Comparison of ENCODE assay signal across 13 cellular contexts in the genomic region with DNA sequence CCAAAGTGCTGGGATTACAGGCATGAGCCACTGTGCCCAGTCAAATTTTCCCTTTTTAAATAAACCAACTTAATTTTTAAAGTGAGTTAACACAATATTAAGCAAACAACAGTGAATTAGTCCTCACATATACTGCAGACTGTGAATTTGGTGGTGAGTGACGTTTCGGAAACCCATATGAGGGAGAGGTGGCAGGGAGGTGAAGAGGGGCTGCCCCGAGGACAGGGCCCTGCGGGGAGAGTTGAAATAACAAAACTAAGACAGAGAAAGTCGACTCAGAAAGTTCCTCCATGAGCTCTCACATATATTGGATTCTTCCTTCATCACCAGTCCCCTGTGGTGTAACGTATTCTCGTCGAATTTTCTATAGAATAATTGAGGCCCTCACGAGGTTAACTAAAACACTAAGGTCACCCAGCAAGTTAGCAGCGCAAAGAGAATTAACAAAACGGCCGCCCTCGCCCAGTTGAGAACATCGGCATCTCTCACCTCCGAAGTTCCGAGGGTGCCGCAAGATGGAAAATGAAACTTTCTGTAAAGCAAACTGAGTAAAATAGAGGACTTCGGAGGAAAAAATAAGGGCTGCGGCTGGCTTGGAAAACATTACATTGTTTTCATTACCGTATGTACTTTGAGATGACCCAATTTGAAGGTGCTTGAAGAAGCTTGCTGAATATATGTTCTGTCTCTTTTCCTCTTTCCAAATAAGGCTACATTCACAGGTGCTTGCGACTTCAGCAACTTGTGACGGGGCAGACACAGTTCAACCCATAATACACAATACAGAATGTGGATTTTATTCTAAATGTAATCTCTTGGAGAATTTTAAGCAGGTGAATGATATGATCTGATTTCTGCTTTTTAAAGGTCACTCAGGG.
DNase-seq lines count a peak whose midpoint lies in the region; ATAC-seq and TF ChIP-seq lines count a peak whose summit lies in the region.
"Had no signal": no experiment of that assay in that cellular context is flagged by ENCODE, and none has a peak within 500 bp of the region (broad histone marks: within the 10 kb centered on the region; RNA-seq: fewer than 3 reads in every experiment).

No MANE protein-coding gene starts in this region.

- H3K9me3 ChIP-seq in WERI-Rb-1 (ENCODE audit: severe bottlenecking) (no peaks in the 10 kb centered on the region), HAP-1 (no peaks in the 10 kb centered on the region)
- H3K9me3 ChIP-seq: body of pancreas, sigmoid colon had no signal

- DNase-seq in GM10266 (ENCODE audit: extremely low spot score) (peak; percentile 38), WERI-Rb-1 (no peak), type B pancreatic cell (ENCODE audit: extremely low spot score, unreplicated experiment) (no peak), HAP-1 (ENCODE audit: low spot score in 2 of 2) (no peak)
- DNase-seq in activated T-cell treated with anti-CD3 and anti-CD28 coated beads, Interleukin-2, amount 50 U/mL, for 4 hours = peak; percentile 40
- DNase-seq in stimulated activated CD4-positive, alpha-beta T cell treated with anti-CD3 and anti-CD28 coated beads, Interleukin-2, amount 100 ng/mL, for 4 hours (ENCODE audit: low read depth) = peak; percentile 27
- DNase-seq: AML-193, body of pancreas, kidney glomerular epithelial cell, NCI-H2081, sigmoid colon had no signal

- no peaks in the 10 kb centered on the region for H3K36me3 Mint-ChIP-seq in activated T-cell treated with anti-CD3 and anti-CD28 coated beads, Interleukin-2, amount 50 U/mL, for 4 hours (ENCODE audit: insufficient read depth)
- no peaks in the 10 kb centered on the region for H3K36me3 Mint-ChIP-seq in type B pancreatic cell

- H3K4me1 Mint-ChIP-seq in activated T-cell treated with anti-CD3 and anti-CD28 coated beads, Interleukin-2, amount 50 U/mL, for 4 hours (ENCODE audit: low read depth) = peaks cover 50% of the 10 kb centered on the region
- H3K4me1 Mint-ChIP-seq in type B pancreatic cell (ENCODE audit: unreplicated experiment) = no peaks in the 10 kb centered on the region

- H3K4me1 ChIP-seq in HAP-1 = no peaks in the 10 kb centered on the region
- H3K4me1 ChIP-seq: body of pancreas, sigmoid colon had no signal

- H3K27ac ChIP-seq in WERI-Rb-1 = no peak overlapping the region
- H3K27ac ChIP-seq: body of pancreas, sigmoid colon had no signal

- H3K27me3 ChIP-seq in WERI-Rb-1 (ENCODE audit: insufficient read depth, low read depth, severe bottlenecking) = no peaks in the 10 kb centered on the region
- H3K27me3 ChIP-seq in HAP-1 (ENCODE audit: low read depth) = no peaks in the 10 kb centered on the region
- H3K27me3 ChIP-seq: body of pancreas, sigmoid colon had no signal

- TF ChIP-seq CTCF in GM10266 (IDR thresholded peaks at IDR 0.05; ENCODE audit: control insufficient read depth, insufficient read depth, low read depth, missing control alignments) (no peak), WERI-Rb-1 (IDR thresholded peaks at IDR 0.05; ENCODE audit: low read depth, low read length) (no peak), type B pancreatic cell (conservative IDR thresholded peaks at IDR 0.05) (no peak)

- H3K9me3 Mint-ChIP-seq in activated T-cell treated with anti-CD3 and anti-CD28 coated beads, Interleukin-2, amount 50 U/mL, for 4 hours = no peaks in the 10 kb centered on the region
- H3K9me3 Mint-ChIP-seq in type B pancreatic cell = peaks cover 10% of the 10 kb centered on the region

- in situ Hi-C loops in HAP-1 (cut with MboI; ENCODE audit: low sequenced_read_pairs) = no loop called here

- H3K36me3 ChIP-seq in WERI-Rb-1 = no peaks in the 10 kb centered on the region
- H3K36me3 ChIP-seq in HAP-1 (replicated peaks) = no peaks in the 10 kb centered on the region
- H3K36me3 ChIP-seq: sigmoid colon had no signal

- H3K4me3 ChIP-seq in WERI-Rb-1 (ENCODE audit: low read depth, low read length) (no peak overlapping the region), HAP-1 (no peak overlapping the region)
- H3K4me3 ChIP-seq: body of pancreas, sigmoid colon had no signal

- no peak overlapping the region for H3K27ac Mint-ChIP-seq in type B pancreatic cell

- H3K27me3 Mint-ChIP-seq in activated T-cell treated with anti-CD3 and anti-CD28 coated beads, Interleukin-2, amount 50 U/mL, for 4 hours (ENCODE audit: low read depth) = no peaks in the 10 kb centered on the region
- no peaks in the 10 kb centered on the region for H3K27me3 Mint-ChIP-seq in type B pancreatic cell

- ATAC-seq in HG03565 (IDR thresholded peaks at IDR 0.05; ENCODE audit: unreplicated experiment) (peak; percentile 54), GM18907 (IDR thresholded peaks at IDR 0.05; ENCODE audit: unreplicated experiment) (no peak)
- peak; percentile 85 to 87 for ATAC-seq in activated T-cell treated with anti-CD3 and anti-CD28 coated beads, Interleukin-2, amount 50 U/mL, for 4 hours
- ATAC-seq: body of pancreas had no signal

- H3K4me3 Mint-ChIP-seq in activated T-cell treated with anti-CD3 and anti-CD28 coated beads, Interleukin-2, amount 50 U/mL, for 4 hours = peak overlapping the region; percentile 65
- H3K4me3 Mint-ChIP-seq in type B pancreatic cell = no peak overlapping the region

Comparison
In these comparisons a context has a peak if more than half of its experiments do, and no peak if none do; other contexts are left out.
1. DNase-seq: peak in GM10266 (single experiment), activated T-cell treated with anti-CD3 and anti-CD28 coated beads, Interleukin-2, amount 50 U/mL, for 4 hours (single experiment) and stimulated activated CD4-positive, alpha-beta T cell treated with anti-CD3 and anti-CD28 coated beads, Interleukin-2, amount 100 ng/mL, for 4 hours (single experiment); none in WERI-Rb-1 (single experiment), type B pancreatic cell (single experiment) and HAP-1 (0 of 2).